Comparison of ENCODE assay signal across 7 cellular contexts in genomic region chr1:26887125-26887524, GRCh38. TPM values are rescaled to one million over a fixed set of nuclear protein-coding genes. Genes with fewer than 3 reads are reported as not detected.
DNase-seq lines count a peak whose midpoint lies in the region; ATAC-seq lines count a peak whose summit lies in the region.

No MANE protein-coding gene starts in this region.

- DNase-seq in DMS 273 (lab: John Stamatoyannopoulos, UW; ENCODE audit: unreplicated experiment) (peak; percentile 58), KG1 (lab: John Stamatoyannopoulos, UW) (peak; percentile 4), amniotic stem cell (lab: John Stamatoyannopoulos, UW) (peak; percentile 12), myocyte (ENCODE audit: low read depth) (peak; percentile 13), globus pallidus (ENCODE audit: low spot score) (no peak)

- ATAC-seq in GM21825 (IDR thresholded peaks at IDR 0.05; ENCODE audit: unreplicated experiment), result no peak
- ATAC-seq in GM18498 (IDR thresholded peaks at IDR 0.05; ENCODE audit: unreplicated experiment), result no peak

RNA-seq across cellular contexts. Expression of gene GPN2, which starts 3.0 kb away (rescaled TPM):
- total RNA-seq in myocyte, result 12.0 and 14.2 TPM in 2 replicates
- 26.4 TPM for polyA plus RNA-seq in myocyte (2012)

RNA-seq across cellular contexts. Expression of gene GPATCH3, which starts 13.1 kb away (rescaled TPM):
- total RNA-seq in myocyte, result 6.3 and 6.5 TPM in 2 replicates
- 11.9 TPM for polyA plus RNA-seq in myocyte (2012)

RNA-seq across cellular contexts. Expression of gene SFN, which starts 24.2 kb away (rescaled TPM):
- total RNA-seq in myocyte, result not detected in 2 replicates
- polyA plus RNA-seq in myocyte (2012), result not detected

RNA-seq across cellular contexts. Expression of gene NR0B2, which starts 26.6 kb away (rescaled TPM):
- total RNA-seq in myocyte, result not detected in 2 replicates
- polyA plus RNA-seq in myocyte (2012), result not detected

RNA-seq across cellular contexts. Expression of gene NUDC, which starts 34.4 kb away (rescaled TPM):
- total RNA-seq in myocyte, result 35.7 and 43.0 TPM in 2 replicates
- polyA plus RNA-seq in myocyte (2012), result 87.3 TPM
